In the genomic region with DNA sequence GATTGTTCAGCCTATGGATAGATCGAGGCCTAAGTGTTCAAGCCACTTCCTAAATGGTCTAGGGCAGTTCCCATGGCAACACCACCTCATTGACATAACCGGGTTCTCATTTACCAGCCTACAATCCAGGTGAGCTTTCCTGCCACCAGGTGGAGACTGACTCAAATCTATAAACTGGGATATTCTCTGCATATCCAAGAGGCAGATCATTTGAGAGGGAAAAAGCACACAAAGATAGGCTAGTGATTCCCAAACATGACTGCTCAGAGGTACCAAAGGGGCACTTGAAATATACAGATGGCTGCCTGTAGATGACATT, we compare ENCODE assay signal across 1 cellular context.
TF ChIP-seq lines count a peak whose summit lies in the region.

No MANE protein-coding gene starts in this region.

TF ChIP-seq in WTC11, 78 proteins besides CTCF, POLR2A, EP300 and RAD21 (continued from another document):
- TF ChIP-seq, protein P1, sequence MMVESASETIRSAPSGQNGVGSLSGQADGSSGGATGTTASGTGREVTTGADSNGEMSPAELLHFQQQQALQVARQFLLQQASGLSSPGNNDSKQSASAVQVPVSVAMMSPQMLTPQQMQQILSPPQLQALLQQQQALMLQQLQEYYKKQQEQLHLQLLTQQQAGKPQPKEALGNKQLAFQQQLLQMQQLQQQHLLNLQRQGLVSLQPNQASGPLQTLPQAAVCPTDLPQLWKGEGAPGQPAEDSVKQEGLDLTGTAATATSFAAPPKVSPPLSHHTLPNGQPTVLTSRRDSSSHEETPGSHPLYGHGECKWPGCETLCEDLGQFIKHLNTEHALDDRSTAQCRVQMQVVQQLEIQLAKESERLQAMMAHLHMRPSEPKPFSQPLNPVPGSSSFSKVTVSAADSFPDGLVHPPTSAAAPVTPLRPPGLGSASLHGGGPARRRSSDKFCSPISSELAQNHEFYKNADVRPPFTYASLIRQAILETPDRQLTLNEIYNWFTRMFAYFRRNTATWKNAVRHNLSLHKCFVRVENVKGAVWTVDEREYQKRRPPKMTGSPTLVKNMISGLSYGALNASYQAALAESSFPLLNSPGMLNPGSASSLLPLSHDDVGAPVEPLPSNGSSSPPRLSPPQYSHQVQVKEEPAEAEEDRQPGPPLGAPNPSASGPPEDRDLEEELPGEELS (CRISPR knock-in tag; IDR thresholded peaks at IDR 0.05) = no peak
- TF ChIP-seq TP53 (CRISPR knock-in tag; IDR thresholded peaks at IDR 0.05) = no peak
- TF ChIP-seq ZNF423 (CRISPR knock-in tag; IDR thresholded peaks at IDR 0.05) = no peak
- no peak for TF ChIP-seq GABPB1 (CRISPR knock-in tag; IDR thresholded peaks at IDR 0.05)
- TF ChIP-seq IRF2 (CRISPR knock-in tag; IDR thresholded peaks at IDR 0.05; ENCODE audit: borderline replicate concordance, low read depth) = no peak
- TF ChIP-seq NFATC4 (CRISPR knock-in tag; IDR thresholded peaks at IDR 0.05) = no peak
- no peak for TF ChIP-seq ATF1 (CRISPR knock-in tag; IDR thresholded peaks at IDR 0.05)
- TF ChIP-seq, protein P2, sequence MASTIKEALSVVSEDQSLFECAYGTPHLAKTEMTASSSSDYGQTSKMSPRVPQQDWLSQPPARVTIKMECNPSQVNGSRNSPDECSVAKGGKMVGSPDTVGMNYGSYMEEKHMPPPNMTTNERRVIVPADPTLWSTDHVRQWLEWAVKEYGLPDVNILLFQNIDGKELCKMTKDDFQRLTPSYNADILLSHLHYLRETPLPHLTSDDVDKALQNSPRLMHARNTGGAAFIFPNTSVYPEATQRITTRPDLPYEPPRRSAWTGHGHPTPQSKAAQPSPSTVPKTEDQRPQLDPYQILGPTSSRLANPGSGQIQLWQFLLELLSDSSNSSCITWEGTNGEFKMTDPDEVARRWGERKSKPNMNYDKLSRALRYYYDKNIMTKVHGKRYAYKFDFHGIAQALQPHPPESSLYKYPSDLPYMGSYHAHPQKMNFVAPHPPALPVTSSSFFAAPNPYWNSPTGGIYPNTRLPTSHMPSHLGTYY (CRISPR knock-in tag; IDR thresholded peaks at IDR 0.05) = no peak
- TF ChIP-seq, protein P3, sequence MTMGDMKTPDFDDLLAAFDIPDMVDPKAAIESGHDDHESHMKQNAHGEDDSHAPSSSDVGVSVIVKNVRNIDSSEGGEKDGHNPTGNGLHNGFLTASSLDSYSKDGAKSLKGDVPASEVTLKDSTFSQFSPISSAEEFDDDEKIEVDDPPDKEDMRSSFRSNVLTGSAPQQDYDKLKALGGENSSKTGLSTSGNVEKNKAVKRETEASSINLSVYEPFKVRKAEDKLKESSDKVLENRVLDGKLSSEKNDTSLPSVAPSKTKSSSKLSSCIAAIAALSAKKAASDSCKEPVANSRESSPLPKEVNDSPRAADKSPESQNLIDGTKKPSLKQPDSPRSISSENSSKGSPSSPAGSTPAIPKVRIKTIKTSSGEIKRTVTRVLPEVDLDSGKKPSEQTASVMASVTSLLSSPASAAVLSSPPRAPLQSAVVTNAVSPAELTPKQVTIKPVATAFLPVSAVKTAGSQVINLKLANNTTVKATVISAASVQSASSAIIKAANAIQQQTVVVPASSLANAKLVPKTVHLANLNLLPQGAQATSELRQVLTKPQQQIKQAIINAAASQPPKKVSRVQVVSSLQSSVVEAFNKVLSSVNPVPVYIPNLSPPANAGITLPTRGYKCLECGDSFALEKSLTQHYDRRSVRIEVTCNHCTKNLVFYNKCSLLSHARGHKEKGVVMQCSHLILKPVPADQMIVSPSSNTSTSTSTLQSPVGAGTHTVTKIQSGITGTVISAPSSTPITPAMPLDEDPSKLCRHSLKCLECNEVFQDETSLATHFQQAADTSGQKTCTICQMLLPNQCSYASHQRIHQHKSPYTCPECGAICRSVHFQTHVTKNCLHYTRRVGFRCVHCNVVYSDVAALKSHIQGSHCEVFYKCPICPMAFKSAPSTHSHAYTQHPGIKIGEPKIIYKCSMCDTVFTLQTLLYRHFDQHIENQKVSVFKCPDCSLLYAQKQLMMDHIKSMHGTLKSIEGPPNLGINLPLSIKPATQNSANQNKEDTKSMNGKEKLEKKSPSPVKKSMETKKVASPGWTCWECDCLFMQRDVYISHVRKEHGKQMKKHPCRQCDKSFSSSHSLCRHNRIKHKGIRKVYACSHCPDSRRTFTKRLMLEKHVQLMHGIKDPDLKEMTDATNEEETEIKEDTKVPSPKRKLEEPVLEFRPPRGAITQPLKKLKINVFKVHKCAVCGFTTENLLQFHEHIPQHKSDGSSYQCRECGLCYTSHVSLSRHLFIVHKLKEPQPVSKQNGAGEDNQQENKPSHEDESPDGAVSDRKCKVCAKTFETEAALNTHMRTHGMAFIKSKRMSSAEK (CRISPR knock-in tag; IDR thresholded peaks at IDR 0.05; ENCODE audit: borderline replicate concordance) = no peak
